Comparison of ENCODE assay signal across 17 cellular contexts in genomic region chr5:111865356-111865755, GRCh38.
A peak's percentile ranks its signal among the peaks of the same experiment; 100 is the strongest.
DNase-seq lines count a peak whose midpoint lies in the region; ATAC-seq and TF ChIP-seq lines count a peak whose summit lies in the region.
"Had no signal": no experiment of that assay in that cellular context is flagged by ENCODE, and none has a peak within 500 bp of the region (broad histone marks: within the 10 kb centered on the region; RNA-seq: fewer than 3 reads in every experiment).

No MANE protein-coding gene starts in this region.

- TF ChIP-seq CTCF in RWPE2 (IDR thresholded peaks at IDR 0.05; ENCODE audit: poor library complexity, severe bottlenecking) (no peak), cardiac fibroblast (IDR thresholded peaks at IDR 0.05; ENCODE audit: low read depth, low read length) (no peak), fibroblast of the aortic adventitia (IDR thresholded peaks at IDR 0.05; ENCODE audit: insufficient read depth, low read length) (no peak)

- WGBS in GM23248 (ENCODE audit: low coverage in 1 of 2, low lambda C conversion rate in 2 of 2, missing lambda C conversion rate in 2 of 2), 2 experiments, result 52 to 64% methylated on average over 3 of the region's 3 CpGs

- H3F3A ChIP-seq in GM23248 (ENCODE audit: insufficient read depth), result peaks cover 23% of the 10 kb centered on the region

- H3K79me2 ChIP-seq in GM23248 (ENCODE audit: insufficient read depth), result no peaks in the 10 kb centered on the region

- H3K9me2 ChIP-seq in GM23248 (ENCODE audit: insufficient read depth), result no peaks in the 10 kb centered on the region

- H3K36me3 ChIP-seq in GM23248 (ENCODE audit: low read depth) (no peaks in the 10 kb centered on the region), RWPE2 (ENCODE audit: low read depth) (no peaks in the 10 kb centered on the region)
- H3K36me3 ChIP-seq: BLaER1 treated with 17β-estradiol and CSF1 and Interleukin-3, amounts not matched to agents 10 nM and 100 nM had no signal

- H4K20me1 ChIP-seq in GM23248 (ENCODE audit: insufficient read depth), result no peaks in the 10 kb centered on the region
- H4K20me1 ChIP-seq: BLaER1 treated with 17β-estradiol and CSF1 and Interleukin-3, amounts not matched to agents 10 nM and 100 nM had no signal

- no peak overlapping the region for H3K4me2 ChIP-seq in GM23248 (ENCODE audit: unreplicated experiment)
- H3K4me2 ChIP-seq: BLaER1 treated with 17β-estradiol and CSF1 and Interleukin-3, amounts not matched to agents 10 nM and 100 nM; GM23338 had no signal

- no peak overlapping the region for H2AFZ ChIP-seq in GM23248
- H2AFZ ChIP-seq: GM23338 had no signal

- ATAC-seq in RWPE2 (ENCODE audit: low read depth) (peak; percentile 25; the same call in 1 of the 3 replicates), HG03520 (IDR thresholded peaks at IDR 0.05; ENCODE audit: unreplicated experiment) (no peak)
- ATAC-seq: CD8-positive, alpha-beta T cell; GM12878; GM23338; HCT116 had no signal

- H3K9me3 ChIP-seq in GM23248 (ENCODE audit: low read depth) (no peaks in the 10 kb centered on the region), RWPE2 (ENCODE audit: severe bottlenecking) (no peaks in the 10 kb centered on the region)
- H3K9me3 ChIP-seq: BLaER1 treated with 17β-estradiol and CSF1 and Interleukin-3, amounts not matched to agents 10 nM and 100 nM had no signal

- H3K4me1 ChIP-seq in GM23248 (ENCODE audit: insufficient read depth) (peaks cover 34% of the 10 kb centered on the region), RWPE2 (ENCODE audit: insufficient read depth, poor library complexity, severe bottlenecking) (no peaks in the 10 kb centered on the region)
- H3K4me1 ChIP-seq: BLaER1 treated with 17β-estradiol and CSF1 and Interleukin-3, amounts not matched to agents 10 nM and 100 nM had no signal

- H3K27me3 ChIP-seq in GM23248 (replicated peaks; ENCODE audit: insufficient read depth), result no peaks in the 10 kb centered on the region
- H3K27me3 ChIP-seq in RWPE2 (ENCODE audit: insufficient read depth, poor library complexity, severe bottlenecking), result no peaks in the 10 kb centered on the region
- H3K27me3 ChIP-seq: BLaER1 treated with 17β-estradiol and CSF1 and Interleukin-3, amounts not matched to agents 10 nM and 100 nM had no signal

- H3K4me3 ChIP-seq in GM23248 (no peak overlapping the region), RWPE2 (ENCODE audit: severe bottlenecking) (no peak overlapping the region), cardiac fibroblast (replicated peaks in 1 of 2; ENCODE audit: low read depth in 2 of 2, low read length in 2 of 2) (no peak overlapping the region), fibroblast of the aortic adventitia (ENCODE audit: low read depth, low read length) (no peak overlapping the region)
- H3K4me3 ChIP-seq: BLaER1 treated with 17β-estradiol and CSF1 and Interleukin-3, amounts not matched to agents 10 nM and 100 nM; GM12878; GM23338 had no signal

- no peak overlapping the region for H3K9ac ChIP-seq in GM23248
- H3K9ac ChIP-seq: BLaER1 treated with 17β-estradiol and CSF1 and Interleukin-3, amounts not matched to agents 10 nM and 100 nM had no signal

- peak overlapping the region; percentile 32 for H3K27ac ChIP-seq in GM23248
- no peak overlapping the region for H3K27ac ChIP-seq in RWPE2 (ENCODE audit: poor library complexity, severe bottlenecking)
- H3K27ac ChIP-seq: BLaER1 treated with 17β-estradiol and CSF1 and Interleukin-3, amounts not matched to agents 10 nM and 100 nM had no signal

- in situ Hi-C loops in GM23248 (cut with MboI), result no loop called here

- DNase-seq in GM23248, result peak; percentile 72
- no peak for DNase-seq in RWPE2 (ENCODE audit: low spot score)
- DNase-seq in cardiac fibroblast (ENCODE audit: low read depth in 2 of 2), result peak; percentile 23 to 25
- DNase-seq in fibroblast of the aortic adventitia (ENCODE audit: low read depth), result peak; percentile 27
- no peak for DNase-seq in NCI-H226
- DNase-seq in HT-29 (ENCODE audit: low spot score), result no peak
- no peak for DNase-seq in anterior cingulate cortex (lab: John Stamatoyannopoulos, UW)
- DNase-seq: 8988T; Calu3; CD8-positive, alpha-beta T cell; DMS79 treated with DMSO at 0.1 percent for 48 hours; EL had no signal

Comparison
In these comparisons a context has a peak if more than half of its experiments do, and no peak if none do; other contexts are left out.
1. DNase-seq: peak in GM23248 (single experiment), cardiac fibroblast (2 of 2) and fibroblast of the aortic adventitia (single experiment); none in RWPE2 (single experiment), NCI-H226 (single experiment), HT-29 (single experiment) and anterior cingulate cortex (0 of 58).